In the genomic region with DNA sequence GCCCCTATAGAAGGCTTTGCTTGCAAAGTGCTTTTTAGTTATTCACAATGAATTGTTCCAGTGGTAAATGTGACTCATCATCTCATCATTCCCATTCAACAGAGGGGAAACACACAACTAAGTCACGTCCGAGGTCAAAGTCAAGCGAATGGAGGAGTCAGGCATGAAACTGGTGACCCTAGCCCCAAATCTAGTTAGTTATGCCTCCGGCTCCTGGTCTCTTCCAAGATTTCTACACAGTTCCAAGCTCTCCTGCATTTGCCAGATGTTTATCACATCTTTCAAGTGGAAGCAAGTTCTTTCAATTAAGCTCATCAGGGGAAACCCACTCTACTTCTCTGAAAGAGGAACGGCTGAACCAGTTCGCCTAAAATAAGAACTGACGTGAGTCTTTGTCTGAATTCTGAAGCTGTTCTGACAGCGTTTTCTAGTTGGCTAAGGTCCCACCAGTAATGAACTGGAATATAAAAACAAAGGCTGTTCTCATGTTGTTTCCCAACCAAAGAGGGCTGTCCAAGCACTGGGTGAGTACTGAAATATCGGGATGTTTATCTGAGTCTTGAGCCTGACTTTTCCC, we compare ENCODE assay signal across 10 cellular contexts.
A peak's percentile ranks its signal among the peaks of the same experiment; 100 is the strongest.
DNase-seq lines count a peak whose midpoint lies in the region; ATAC-seq, FAIRE-seq and TF ChIP-seq lines count a peak whose summit lies in the region.
"Had no signal": no experiment of that assay in that cellular context is flagged by ENCODE, and none has a peak within 500 bp of the region (broad histone marks: within the 10 kb centered on the region; RNA-seq: fewer than 3 reads in every experiment).

No MANE protein-coding gene starts in this region.

- ATAC-seq in GM18520 (IDR thresholded peaks at IDR 0.05; ENCODE audit: unreplicated experiment) (peak; percentile 62), omental fat pad (ENCODE audit: low FRiP score) (no peak), HG03135 (IDR thresholded peaks at IDR 0.05; ENCODE audit: unreplicated experiment) (no peak), upper lobe of right lung (no peak), HepG2 (no peak)
- peak; percentile 41 for ATAC-seq in activated T-helper 17 cell treated with anti-CD3 and anti-CD28 coated beads, Interleukin-2, amount 50 U/mL, for 72 hours (replicated peaks)

- WGBS in HepG2 (ENCODE audit: low lambda C conversion rate): 10% methylated on average over 9 of the region's 9 CpGs

- H2AFZ ChIP-seq in HepG2 (ENCODE audit: low read length): no peak overlapping the region

- H3K4me3 ChIP-seq in upper lobe of right lung: no peak overlapping the region
- no peak overlapping the region for H3K4me3 ChIP-seq in HepG2 (replicated peaks in 1 of 3; ENCODE audit: insufficient read depth in 1 of 3, low read depth in 2 of 3, low read length in 3 of 3)

- H3K9me3 ChIP-seq in upper lobe of right lung (no peaks in the 10 kb centered on the region), HepG2 (ENCODE audit: low read length) (no peaks in the 10 kb centered on the region)

- FAIRE-seq in H54 (lab: Jason Lieb, UNC) (peak; percentile 91), HepG2 (lab: Jason Lieb, UNC) (no peak)
- FAIRE-seq: endometrium had no signal

- CTCF ChIA-PET in HepG2 (lab: Yijun Ruan, JAX; ENCODE audit: low intra/inter-chr PET ratio, low total read pairs): no interaction called here

- intact Hi-C loops in upper lobe of right lung (cut with DNase I) (no loop called here), HepG2 (cut with micrococcal nuclease; ENCODE audit: unreplicated experiment) (no loop called here)

- TF ChIP-seq CTCF in omental fat pad (IDR thresholded peaks at IDR 0.05) (no peak), upper lobe of right lung (IDR thresholded peaks at IDR 0.05) (no peak), HepG2 (CRISPR knock-in tag; IDR thresholded peaks at IDR 0.05) (no peak)

- H3K27me3 Mint-ChIP-seq in activated T-helper 17 cell treated with anti-CD3 and anti-CD28 coated beads, Interleukin-2, amount 50 U/mL, for 72 hours: peaks cover 2% of the 10 kb centered on the region

- H3K36me3 Mint-ChIP-seq in activated T-helper 17 cell treated with anti-CD3 and anti-CD28 coated beads, Interleukin-2, amount 50 U/mL, for 72 hours (ENCODE audit: low read depth): no peaks in the 10 kb centered on the region

- no peaks in the 10 kb centered on the region for H3K36me3 ChIP-seq in upper lobe of right lung
- H3K36me3 ChIP-seq in HepG2 (replicated peaks in 1 of 2; ENCODE audit: control insufficient read depth in 1 of 2, insufficient read depth in 2 of 2, low read length in 2 of 2): no peaks in the 10 kb centered on the region

- peak overlapping the region; percentile 20 for H3K4me3 Mint-ChIP-seq in activated T-helper 17 cell treated with anti-CD3 and anti-CD28 coated beads, Interleukin-2, amount 50 U/mL, for 72 hours

- H3K79me2 ChIP-seq in HepG2 (ENCODE audit: insufficient read depth, low read length): no peaks in the 10 kb centered on the region

- no peak for TF ChIP-seq EP300 in HepG2 (IDR thresholded peaks at IDR 0.05; ENCODE audit: low read depth in 2 of 2, low read length in 2 of 2)
- TF ChIP-seq EP300 in HepG2 (CRISPR knock-in tag; IDR thresholded peaks at IDR 0.05; ENCODE audit: borderline replicate concordance): no peak

- in situ Hi-C loops in HepG2 (cut with HindIII; ENCODE audit: extremely low pct_ligation_motif_present, low pct_unique_long_range_greater_than_20kb): no loop called here

- DNase-seq in H54 (ENCODE audit: insufficient read length, low spot score): no peak
- peak; percentile 77 for DNase-seq in medulla oblongata (ENCODE audit: extremely low spot score)
- DNase-seq in omental fat pad (ENCODE audit: low spot score): no peak
- no peak for DNase-seq in upper lobe of right lung
- no peak for DNase-seq in HepG2 (ENCODE audit: low spot score)
- DNase-seq: Karpas-422 had no signal

- H3K27ac ChIP-seq in upper lobe of right lung (no peak overlapping the region), HepG2 (ENCODE audit: extremely low read length, insufficient read depth, low read length) (no peak overlapping the region)

- peak overlapping the region; percentile 27 for H3K27ac Mint-ChIP-seq in activated T-helper 17 cell treated with anti-CD3 and anti-CD28 coated beads, Interleukin-2, amount 50 U/mL, for 72 hours

- no peaks in the 10 kb centered on the region for H4K20me1 ChIP-seq in HepG2 (ENCODE audit: insufficient read depth, low read length)

- peaks cover 4% of the 10 kb centered on the region for H3K9me3 Mint-ChIP-seq in activated T-helper 17 cell treated with anti-CD3 and anti-CD28 coated beads, Interleukin-2, amount 50 U/mL, for 72 hours

- peaks cover 6% of the 10 kb centered on the region for H3K4me1 Mint-ChIP-seq in activated T-helper 17 cell treated with anti-CD3 and anti-CD28 coated beads, Interleukin-2, amount 50 U/mL, for 72 hours

- no peaks in the 10 kb centered on the region for H3K27me3 ChIP-seq in upper lobe of right lung
- H3K27me3 ChIP-seq in HepG2 (ENCODE audit: control insufficient read depth in 1 of 2, insufficient read depth in 2 of 2, low read length in 2 of 2): no peaks in the 10 kb centered on the region

- H3K4me2 ChIP-seq in HepG2 (ENCODE audit: low read depth, low read length): no peak overlapping the region

- POLR2A ChIA-PET in HepG2 (lab: Yijun Ruan, JAX): no interaction called here

- no TSS peak for BruUV-seq in HepG2 (replicated peaks; lab: Mats Ljungman, UMichigan)

- no peaks in the 10 kb centered on the region for H3K4me1 ChIP-seq in upper lobe of right lung
- no peaks in the 10 kb centered on the region for H3K4me1 ChIP-seq in HepG2 (ENCODE audit: insufficient read depth, low read length)

- TF ChIP-seq POLR2A in H54 (IDR thresholded peaks at IDR 0.05; ENCODE audit: low read depth, low read length) (no peak), HepG2 (IDR thresholded peaks at IDR 0.05; ENCODE audit: insufficient read depth in 1 of 2, low read depth in 2 of 2, low read length in 2 of 2) (no peak)

- H3K9ac ChIP-seq in HepG2 (ENCODE audit: insufficient read depth, low read depth, low read length): no peak overlapping the region

- TF ChIP-seq RAD21 in HepG2 (CRISPR knock-in tag; IDR thresholded peaks at IDR 0.05): no peak

TF ChIP-seq in HepG2, 621 proteins besides CTCF, POLR2A, EP300 and RAD21 (continues in another document):
- TF ChIP-seq ZNF253 (CRISPR knock-in tag; IDR thresholded peaks at IDR 0.05; ENCODE audit: borderline replicate concordance) (no peak), MED1 (CRISPR knock-in tag; IDR thresholded peaks at IDR 0.05) (no peak), HNRNPUL1 (IDR thresholded peaks at IDR 0.05; ENCODE audit: low read depth, low read length) (no peak), SRY (CRISPR knock-in tag; IDR thresholded peaks at IDR 0.05) (no peak), SMAD9 (CRISPR knock-in tag; IDR thresholded peaks at IDR 0.05) (no peak), LCORL (IDR thresholded peaks at IDR 0.05) (no peak), LCORL (CRISPR knock-in tag; IDR thresholded peaks at IDR 0.05) (no peak)
- TF ChIP-seq, protein P1, sequence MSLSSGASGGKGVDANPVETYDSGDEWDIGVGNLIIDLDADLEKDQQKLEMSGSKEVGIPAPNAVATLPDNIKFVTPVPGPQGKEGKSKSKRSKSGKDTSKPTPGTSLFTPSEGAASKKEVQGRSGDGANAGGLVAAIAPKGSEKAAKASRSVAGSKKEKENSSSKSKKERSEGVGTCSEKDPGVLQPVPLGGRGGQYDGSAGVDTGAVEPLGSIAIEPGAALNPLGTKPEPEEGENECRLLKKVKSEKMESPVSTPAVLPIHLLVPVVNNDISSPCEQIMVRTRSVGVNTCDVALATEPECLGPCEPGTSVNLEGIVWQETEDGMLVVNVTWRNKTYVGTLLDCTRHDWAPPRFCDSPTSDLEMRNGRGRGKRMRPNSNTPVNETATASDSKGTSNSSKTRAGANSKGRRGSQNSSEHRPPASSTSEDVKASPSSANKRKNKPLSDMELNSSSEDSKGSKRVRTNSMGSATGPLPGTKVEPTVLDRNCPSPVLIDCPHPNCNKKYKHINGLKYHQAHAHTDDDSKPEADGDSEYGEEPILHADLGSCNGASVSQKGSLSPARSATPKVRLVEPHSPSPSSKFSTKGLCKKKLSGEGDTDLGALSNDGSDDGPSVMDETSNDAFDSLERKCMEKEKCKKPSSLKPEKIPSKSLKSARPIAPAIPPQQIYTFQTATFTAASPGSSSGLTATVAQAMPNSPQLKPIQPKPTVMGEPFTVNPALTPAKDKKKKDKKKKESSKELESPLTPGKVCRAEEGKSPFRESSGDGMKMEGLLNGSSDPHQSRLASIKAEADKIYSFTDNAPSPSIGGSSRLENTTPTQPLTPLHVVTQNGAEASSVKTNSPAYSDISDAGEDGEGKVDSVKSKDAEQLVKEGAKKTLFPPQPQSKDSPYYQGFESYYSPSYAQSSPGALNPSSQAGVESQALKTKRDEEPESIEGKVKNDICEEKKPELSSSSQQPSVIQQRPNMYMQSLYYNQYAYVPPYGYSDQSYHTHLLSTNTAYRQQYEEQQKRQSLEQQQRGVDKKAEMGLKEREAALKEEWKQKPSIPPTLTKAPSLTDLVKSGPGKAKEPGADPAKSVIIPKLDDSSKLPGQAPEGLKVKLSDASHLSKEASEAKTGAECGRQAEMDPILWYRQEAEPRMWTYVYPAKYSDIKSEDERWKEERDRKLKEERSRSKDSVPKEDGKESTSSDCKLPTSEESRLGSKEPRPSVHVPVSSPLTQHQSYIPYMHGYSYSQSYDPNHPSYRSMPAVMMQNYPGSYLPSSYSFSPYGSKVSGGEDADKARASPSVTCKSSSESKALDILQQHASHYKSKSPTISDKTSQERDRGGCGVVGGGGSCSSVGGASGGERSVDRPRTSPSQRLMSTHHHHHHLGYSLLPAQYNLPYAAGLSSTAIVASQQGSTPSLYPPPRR (CRISPR knock-in tag; IDR thresholded peaks at IDR 0.05; ENCODE audit: borderline replicate concordance): no peak
- TF ChIP-seq, protein P2, sequence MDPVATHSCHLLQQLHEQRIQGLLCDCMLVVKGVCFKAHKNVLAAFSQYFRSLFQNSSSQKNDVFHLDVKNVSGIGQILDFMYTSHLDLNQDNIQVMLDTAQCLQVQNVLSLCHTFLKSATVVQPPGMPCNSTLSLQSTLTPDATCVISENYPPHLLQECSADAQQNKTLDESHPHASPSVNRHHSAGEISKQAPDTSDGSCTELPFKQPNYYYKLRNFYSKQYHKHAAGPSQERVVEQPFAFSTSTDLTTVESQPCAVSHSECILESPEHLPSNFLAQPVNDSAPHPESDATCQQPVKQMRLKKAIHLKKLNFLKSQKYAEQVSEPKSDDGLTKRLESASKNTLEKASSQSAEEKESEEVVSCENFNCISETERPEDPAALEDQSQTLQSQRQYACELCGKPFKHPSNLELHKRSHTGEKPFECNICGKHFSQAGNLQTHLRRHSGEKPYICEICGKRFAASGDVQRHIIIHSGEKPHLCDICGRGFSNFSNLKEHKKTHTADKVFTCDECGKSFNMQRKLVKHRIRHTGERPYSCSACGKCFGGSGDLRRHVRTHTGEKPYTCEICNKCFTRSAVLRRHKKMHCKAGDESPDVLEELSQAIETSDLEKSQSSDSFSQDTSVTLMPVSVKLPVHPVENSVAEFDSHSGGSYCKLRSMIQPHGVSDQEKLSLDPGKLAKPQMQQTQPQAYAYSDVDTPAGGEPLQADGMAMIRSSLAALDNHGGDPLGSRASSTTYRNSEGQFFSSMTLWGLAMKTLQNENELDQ (CRISPR knock-in tag; IDR thresholded peaks at IDR 0.05; ENCODE audit: borderline replicate concordance): no peak

Comparison
In these comparisons a context has a peak if more than half of its experiments do, and no peak if none do; other contexts are left out.
1. ATAC-seq: peak in GM18520 (single experiment) and activated T-helper 17 cell treated with anti-CD3 and anti-CD28 coated beads, Interleukin-2, amount 50 U/mL, for 72 hours (single experiment); none in omental fat pad (single experiment), HG03135 (single experiment), upper lobe of right lung (single experiment) and HepG2 (single experiment).